8 cellular contexts compared by ENCODE assay signal in genomic region chr9:124860582-124861341, GRCh38. TPM values are rescaled to one million over a fixed set of nuclear protein-coding genes. Genes with fewer than 3 reads are reported as not detected.
DNase-seq lines count a peak whose midpoint lies in the region; ATAC-seq and TF ChIP-seq lines count a peak whose summit lies in the region.

No MANE protein-coding gene starts in this region.

- H3K27me3 Mint-ChIP-seq in glutamatergic neuron (ENCODE audit: unreplicated experiment) = peaks cover 4% of the 10 kb centered on the region

- in situ Hi-C loops in HAP-1 (cut with MboI; ENCODE audit: low sequenced_read_pairs) = no loop called here

- H3K4me1 ChIP-seq in HAP-1 = peaks cover 17% of the 10 kb centered on the region
- peaks cover 29 to 46% (median 33%) of the 10 kb centered on the region in 3 donors for H3K4me1 ChIP-seq in skeletal muscle tissue (ENCODE audit: control insufficient read depth in 3 of 3, insufficient read depth in 3 of 3, low read length in 3 of 3)

- H3K4me3 ChIP-seq in HAP-1 (peak overlapping the region; percentile 100), WI38 (ENCODE audit: low read depth, low read length) (peak overlapping the region; percentile 85), skeletal muscle tissue (ENCODE audit: low read length in 3 of 3) (peak overlapping the region; percentile 69 to 98 (median 97))

- peak overlapping the region; percentile 90 for H3K27ac Mint-ChIP-seq in glutamatergic neuron (ENCODE audit: unreplicated experiment)

- DNase-seq in HAP-1 (ENCODE audit: low spot score in 2 of 2) = no peak
- DNase-seq in glutamatergic neuron = no peak
- DNase-seq in NCI-H446 treated with DMSO at 0.1 percent for 48 hours (lab: John Stamatoyannopoulos, UW) = no peak
- no peak for DNase-seq in activated CD4-positive, alpha-beta T cell treated with anti-CD3 and anti-CD28 coated beads for 4 hours

- TF ChIP-seq CTCF in WI38 (IDR thresholded peaks at IDR 0.05; ENCODE audit: low read depth, low read length) = no peak
- no peak for TF ChIP-seq CTCF in glutamatergic neuron (IDR thresholded peaks at IDR 0.05; ENCODE audit: partially characterized antibody, unreplicated experiment)

- no peak for ATAC-seq in HG03135 (IDR thresholded peaks at IDR 0.05; ENCODE audit: unreplicated experiment)
- no peak for ATAC-seq in HG02588 (IDR thresholded peaks at IDR 0.05; ENCODE audit: unreplicated experiment)

- peak overlapping the region; percentile 96 for H3K4me3 Mint-ChIP-seq in glutamatergic neuron (ENCODE audit: unreplicated experiment)

- H3K4me1 Mint-ChIP-seq in glutamatergic neuron (ENCODE audit: low read depth, unreplicated experiment) = peaks cover 6% of the 10 kb centered on the region

- H3K27me3 ChIP-seq in HAP-1 (ENCODE audit: low read depth) (no peaks in the 10 kb centered on the region), skeletal muscle tissue (ENCODE audit: control insufficient read depth in 3 of 3, insufficient read depth in 3 of 3, low read length in 3 of 3) (no peaks in the 10 kb centered on the region)

- no peaks in the 10 kb centered on the region for H3K9me3 ChIP-seq in HAP-1
- H3K9me3 ChIP-seq in skeletal muscle tissue (ENCODE audit: control insufficient read depth in 3 of 3, low read length in 3 of 3) = no peaks in the 10 kb centered on the region

- peaks cover 55% of the 10 kb centered on the region for H3K36me3 ChIP-seq in HAP-1 (replicated peaks)
- peaks cover 40 to 43% (median 40%) of the 10 kb centered on the region in 3 donors for H3K36me3 ChIP-seq in skeletal muscle tissue (ENCODE audit: control insufficient read depth in 3 of 3, insufficient read depth in 3 of 3, low read length in 3 of 3)

- peak overlapping the region; percentile 91 for H3K27ac ChIP-seq in skeletal muscle tissue (ENCODE audit: low read depth, low read length)

- peak overlapping the region; percentile 90 to 98 (median 92) for H3K9ac ChIP-seq in skeletal muscle tissue (ENCODE audit: low read depth in 1 of 3, low read length in 3 of 3)

- no peaks in the 10 kb centered on the region for H3K36me3 Mint-ChIP-seq in glutamatergic neuron (ENCODE audit: unreplicated experiment)

- H3K9me3 Mint-ChIP-seq in glutamatergic neuron (ENCODE audit: unreplicated experiment) = peaks cover 6% of the 10 kb centered on the region

RNA-seq across cellular contexts. Expression of gene RPL35, which starts 1.0 kb away (rescaled TPM):
- total RNA-seq in glutamatergic neuron (ENCODE audit: unreplicated experiment) (559 TPM), skeletal muscle tissue (2,732 TPM)

RNA-seq across cellular contexts. Expression of gene ARPC5L, which starts 1.2 kb away (rescaled TPM):
- total RNA-seq in glutamatergic neuron (ENCODE audit: unreplicated experiment) (25.2 TPM), skeletal muscle tissue (7.3 TPM)

RNA-seq across cellular contexts. Expression of gene WDR38, which starts 7.5 kb away (rescaled TPM):
- total RNA-seq in glutamatergic neuron (ENCODE audit: unreplicated experiment) (not detected), skeletal muscle tissue (not detected)
